In genomic region chr22:50047346-50047745, GRCh38 we compare ENCODE assay signal across 18 cellular contexts. TPM values are rescaled to one million over a fixed set of nuclear protein-coding genes. Genes with fewer than 3 reads are reported as not detected.
DNase-seq lines count a peak whose midpoint lies in the region; ATAC-seq and TF ChIP-seq lines count a peak whose summit lies in the region.
"Had no signal": no experiment of that assay in that cellular context is flagged by ENCODE, and none has a peak within 500 bp of the region (broad histone marks: within the 10 kb centered on the region; RNA-seq: fewer than 3 reads in every experiment).

No MANE protein-coding gene starts in this region.

- ATAC-seq in Right ventricle myocardium superior (ENCODE audit: poor library complexity) (no peak), left cardiac atrium (no peak)
- ATAC-seq: GM23338, HCT116 had no signal

- peaks cover 3% of the 10 kb centered on the region for H3K36me3 Mint-ChIP-seq in chondrocyte (ENCODE audit: low read depth)
- H3K36me3 Mint-ChIP-seq: CD14-positive monocyte; CD4-positive, alpha-beta memory T cell had no signal

- intact Hi-C loops in Right ventricle myocardium superior (cut with DNase I) (no loop called here), left cardiac atrium (cut with DNase I) (no loop called here), posterior vena cava (cut with DNase I) (no loop called here)

- H3K4me1 Mint-ChIP-seq in chondrocyte (ENCODE audit: low read depth) = peaks cover 10% of the 10 kb centered on the region
- H3K4me1 Mint-ChIP-seq: GM23338 had no signal

- peaks cover 2% of the 10 kb centered on the region for H3K27me3 Mint-ChIP-seq in chondrocyte (ENCODE audit: low read depth)

- no peak overlapping the region for H3K27ac Mint-ChIP-seq in chondrocyte (ENCODE audit: unreplicated experiment)
- H3K27ac Mint-ChIP-seq: CD14-positive monocyte; CD4-positive, alpha-beta memory T cell; GM23338 had no signal

- TF ChIP-seq CTCF in chondrocyte (IDR thresholded peaks at IDR 0.05) = no peak

- H3K9me3 Mint-ChIP-seq in chondrocyte (ENCODE audit: low read depth) = peaks cover 20% of the 10 kb centered on the region
- H3K9me3 Mint-ChIP-seq: GM23338 had no signal

- DNase-seq in Right ventricle myocardium superior = peak; percentile 30
- no peak for DNase-seq in left cardiac atrium
- peak; percentile 83 for DNase-seq in chondrocyte (ENCODE audit: low spot score)
- DNase-seq in posterior vena cava (ENCODE audit: low spot score) = peak; percentile 52
- no peak for DNase-seq in HPDE6-E6E7 (ENCODE audit: extremely low spot score)
- no peak for DNase-seq in NCI-H1436 (lab: John Stamatoyannopoulos, UW)
- no peak for DNase-seq in NCI-H748 treated with DMSO at 0.1 percent for 48 hours (lab: John Stamatoyannopoulos, UW)
- DNase-seq: 8988T; CD4-positive, alpha-beta memory T cell; DMS153; DMS79; GDM1 had no signal

- H3K4me3 Mint-ChIP-seq in chondrocyte (ENCODE audit: unreplicated experiment) = no peak overlapping the region
- H3K4me3 Mint-ChIP-seq: CD14-positive monocyte; CD4-positive, alpha-beta memory T cell; GM23338 had no signal

RNA-seq across cellular contexts. Expression of gene TTLL8, which starts 10.8 kb away (rescaled TPM):
- total RNA-seq in Right ventricle myocardium superior (not detected), left cardiac atrium (not detected), chondrocyte (not detected in 3 replicates), posterior vena cava (not detected)
- total RNA-seq: A673; CD4-positive, alpha-beta memory T cell; Daoy; GM23338; HT-29 had no signal

RNA-seq across cellular contexts. Expression of gene IL17REL, which starts 34.8 kb away (rescaled TPM):
- total RNA-seq in Right ventricle myocardium superior (not detected), left cardiac atrium (not detected), chondrocyte (0.17 to 0.23 TPM in 2 of 3 replicates, not detected in the other), posterior vena cava (not detected)
- total RNA-seq: A673; CD4-positive, alpha-beta memory T cell; Daoy had no signal

RNA-seq across cellular contexts. Expression of gene MLC1, which starts 37.9 kb away (rescaled TPM):
- 0.46 TPM for total RNA-seq in Right ventricle myocardium superior
- under 1 TPM; 0.29 to 0.41 TPM for total RNA-seq in left cardiac atrium
- 0.38 to 0.77 TPM (median 0.50 TPM) in 3 replicates for total RNA-seq in chondrocyte
- total RNA-seq in posterior vena cava = under 1 TPM; 0.19 to 0.28 TPM
- total RNA-seq: CD4-positive, alpha-beta memory T cell; Daoy; GM23338; HT-29 had no signal

RNA-seq across cellular contexts. Expression of gene MOV10L1, which starts 42.5 kb away (rescaled TPM):
- total RNA-seq in Right ventricle myocardium superior = not detected
- 1 to 10 TPM in 1 of 2 donors, under 1 TPM in 1; 0.71 to 1.2 TPM for total RNA-seq in left cardiac atrium
- 0.51 to 1.1 TPM (median 1.1 TPM) in 3 replicates for total RNA-seq in chondrocyte
- under 1 TPM; 0.43 to 0.56 TPM for total RNA-seq in posterior vena cava
- total RNA-seq: A673; CD4-positive, alpha-beta memory T cell; HT-29 had no signal

Comparison
In these comparisons a context has a peak if more than half of its experiments do, and no peak if none do; other contexts are left out.
1. DNase-seq: peak in Right ventricle myocardium superior (single experiment), chondrocyte (single experiment) and posterior vena cava (single experiment); none in left cardiac atrium (single experiment), HPDE6-E6E7 (single experiment), NCI-H1436 (single experiment) and NCI-H748 treated with DMSO at 0.1 percent for 48 hours (single experiment).